23 cellular contexts compared by ENCODE assay signal in the genomic region with DNA sequence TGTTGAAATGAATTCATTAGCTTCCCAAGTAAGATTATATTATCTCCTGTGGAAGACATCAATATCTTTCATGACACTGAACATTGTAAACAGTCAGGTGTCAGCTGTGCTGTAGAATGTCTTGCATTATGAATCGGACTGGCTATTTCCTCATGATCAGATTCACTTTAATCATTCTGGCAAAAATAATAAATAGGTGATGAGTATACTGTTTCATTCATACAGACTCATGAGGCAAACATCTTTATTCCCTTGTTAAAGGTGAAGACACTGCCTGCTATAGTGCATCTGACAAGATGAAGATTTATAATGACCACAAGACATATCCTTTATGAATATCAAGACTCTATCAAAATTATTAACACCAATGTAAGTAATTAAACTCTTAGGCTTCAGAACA. TPM values are rescaled to one million over a fixed set of nuclear protein-coding genes. Genes with fewer than 3 reads are reported as not detected.
A peak's percentile ranks its signal among the peaks of the same experiment; 100 is the strongest.
DNase-seq lines count a peak whose midpoint lies in the region; ATAC-seq, FAIRE-seq and TF ChIP-seq lines count a peak whose summit lies in the region.
"Had no signal": no experiment of that assay in that cellular context is flagged by ENCODE, and none has a peak within 500 bp of the region (broad histone marks: within the 10 kb centered on the region; RNA-seq: fewer than 3 reads in every experiment).

No MANE protein-coding gene starts in this region.

- POLR2A ChIA-PET in activated CD4-positive, alpha-beta T cell treated with anti-CD3 and anti-CD28 coated beads for 36 hours (lab: Charles Lee) = no interaction called here
- POLR2A ChIA-PET in GM12878 (lab: Charles Lee) = interaction anchor here (0.6 kb wide), 1 partner anchor 120 kb away, joined by 3 read pairs; no protein-coding TSS in a partner anchor

- BruUV-seq in GM12878 (replicated peaks; lab: Mats Ljungman, UMichigan) = no TSS peak

- H4K20me1 ChIP-seq in GM12878 (ENCODE audit: control insufficient read depth, insufficient read depth) = no peaks in the 10 kb centered on the region
- H4K20me1 ChIP-seq: BLaER1 had no signal

- CTCF ChIA-PET in activated CD4-positive, alpha-beta T cell treated with anti-CD3 and anti-CD28 coated beads for 36 hours (lab: Charles Lee) = no interaction called here
- CTCF ChIA-PET in GM12878 (lab: Yijun Ruan, JAX) = no interaction called here

- H3K9me3 ChIP-seq in GM12878 (replicated peaks; ENCODE audit: control insufficient read depth, insufficient read depth, low read length) (no peaks in the 10 kb centered on the region), mucosa of descending colon (no peaks in the 10 kb centered on the region)
- H3K9me3 ChIP-seq: BLaER1, Peyer's patch, SJSA1 had no signal

- no peak overlapping the region for H2AFZ ChIP-seq in GM12878 (ENCODE audit: control insufficient read depth, low read depth, low read length)

- SMC1A ChIA-PET in GM12878 (lab: Charles Lee; ENCODE audit: uncharacterized antibody, unreplicated experiment) = no interaction called here

- H3K79me2 ChIP-seq in GM12878 (ENCODE audit: control insufficient read depth, insufficient read depth, low read length) = no peaks in the 10 kb centered on the region

- H3K36me3 Mint-ChIP-seq in activated CD4-positive, alpha-beta T cell treated with anti-CD3 and anti-CD28 coated beads for 36 hours (ENCODE audit: low read depth) = peaks cover 64% of the 10 kb centered on the region
- H3K36me3 Mint-ChIP-seq in stimulated activated naive CD8-positive, alpha-beta T cell treated with anti-CD3 and anti-CD28 coated beads, Interleukin-15, Interleukin-2, amounts not matched to agents 100 ng/mL and 50 ng/mL, for 24 hours (ENCODE audit: low read depth) = peaks cover 78% of the 10 kb centered on the region

- peak overlapping the region; percentile 21 for H3K27ac Mint-ChIP-seq in activated CD4-positive, alpha-beta T cell treated with anti-CD3 and anti-CD28 coated beads for 36 hours
- H3K27ac Mint-ChIP-seq in stimulated activated naive CD8-positive, alpha-beta T cell treated with anti-CD3 and anti-CD28 coated beads, Interleukin-15, Interleukin-2, amounts not matched to agents 100 ng/mL and 50 ng/mL, for 24 hours = peak overlapping the region; percentile 32
- H3K27ac Mint-ChIP-seq: CD8-positive, alpha-beta T cell; IgD-negative memory B cell had no signal

- peaks cover 1 to 49% of the 10 kb centered on the region in 2 experiments for H3K36me3 ChIP-seq in GM12878 (ENCODE audit: control insufficient read depth in 2 of 2, insufficient read depth in 2 of 2, low read length in 1 of 2)
- peaks cover 20% of the 10 kb centered on the region for H3K36me3 ChIP-seq in mucosa of descending colon (ENCODE audit: low read depth)

- no peak for TF ChIP-seq POLR2A in GM12878 (IDR thresholded peaks at IDR 0.05; ENCODE audit: low read depth, low read length)

- no peak overlapping the region for H3K4me3 Mint-ChIP-seq in activated CD4-positive, alpha-beta T cell treated with anti-CD3 and anti-CD28 coated beads for 36 hours
- H3K4me3 Mint-ChIP-seq in stimulated activated naive CD8-positive, alpha-beta T cell treated with anti-CD3 and anti-CD28 coated beads, Interleukin-15, Interleukin-2, amounts not matched to agents 100 ng/mL and 50 ng/mL, for 24 hours = no peak overlapping the region
- H3K4me3 Mint-ChIP-seq: CD8-positive, alpha-beta T cell; IgD-negative memory B cell had no signal

- in situ Hi-C loops in GM12878 (cut with MboI) = no loop called here

- H3K27me3 Mint-ChIP-seq in activated CD4-positive, alpha-beta T cell treated with anti-CD3 and anti-CD28 coated beads for 36 hours = no peaks in the 10 kb centered on the region
- H3K27me3 Mint-ChIP-seq in stimulated activated naive CD8-positive, alpha-beta T cell treated with anti-CD3 and anti-CD28 coated beads, Interleukin-15, Interleukin-2, amounts not matched to agents 100 ng/mL and 50 ng/mL, for 24 hours = no peaks in the 10 kb centered on the region
- H3K27me3 Mint-ChIP-seq: IgD-negative memory B cell had no signal

- no peak overlapping the region for H3K4me3 ChIP-seq in GM12878
- H3K4me3 ChIP-seq in mucosa of descending colon = no peak overlapping the region
- H3K4me3 ChIP-seq: BLaER1, Peyer's patch, SJSA1 had no signal

- H3K9me3 Mint-ChIP-seq in activated CD4-positive, alpha-beta T cell treated with anti-CD3 and anti-CD28 coated beads for 36 hours (ENCODE audit: low read depth) = no peaks in the 10 kb centered on the region
- H3K9me3 Mint-ChIP-seq in stimulated activated naive CD8-positive, alpha-beta T cell treated with anti-CD3 and anti-CD28 coated beads, Interleukin-15, Interleukin-2, amounts not matched to agents 100 ng/mL and 50 ng/mL, for 24 hours = no peaks in the 10 kb centered on the region
- H3K9me3 Mint-ChIP-seq: CD8-positive, alpha-beta T cell; IgD-negative memory B cell had no signal

- no peak for ATAC-seq in activated CD4-positive, alpha-beta T cell treated with anti-CD3 and anti-CD28 coated beads for 36 hours
- no peak for ATAC-seq in stimulated activated naive CD8-positive, alpha-beta T cell treated with anti-CD3 and anti-CD28 coated beads, Interleukin-15, Interleukin-2, amounts not matched to agents 100 U/mL and 50 U/mL, for 24 hours
- no peak for ATAC-seq in GM12878
- no peak for ATAC-seq in GM21447 (IDR thresholded peaks at IDR 0.05; ENCODE audit: unreplicated experiment)
- no peak for ATAC-seq in mucosa of descending colon
- ATAC-seq: CD8-positive, alpha-beta T cell; HCT116 had no signal

- no peak for DNase-seq in activated CD4-positive, alpha-beta T cell treated with anti-CD3 and anti-CD28 coated beads for 36 hours
- no peak for DNase-seq in activated CD4-positive, alpha-beta T cell treated with anti-CD3 and anti-CD28 coated beads for 1 hour
- no peak for DNase-seq in stimulated activated naive CD8-positive, alpha-beta T cell treated with anti-CD3 and anti-CD28 coated beads, Interleukin-15, Interleukin-2, amounts not matched to agents 100 U/mL and 50 U/mL, for 24 hours
- DNase-seq in GM12878 (ENCODE audit: low read depth, low spot score) (no peak), SHP77 treated with DMSO at 0.1 percent for 48 hours (lab: John Stamatoyannopoulos, UW) (no peak), mucosa of descending colon (no peak)
- DNase-seq: ACHN; CD8-positive, alpha-beta T cell; NCI-H1105; NCI-H2029 treated with DMSO at 0.1 percent for 48 hours; NCI-H345; NCI-H524; NCI-H82; Peyer's patch had no signal

- WGBS in GM12878 (ENCODE audit: insufficient coverage, insufficient replicate concordance, low lambda C conversion rate, missing lambda C conversion rate) = 100% methylated on average over 1 of the region's 1 CpG

- H3K27me3 ChIP-seq in GM12878 (replicated peaks in 1 of 2; ENCODE audit: control insufficient read depth in 2 of 2, insufficient read depth in 2 of 2, low read length in 1 of 2) = no peaks in the 10 kb centered on the region
- H3K27me3 ChIP-seq: BLaER1, Peyer's patch, SJSA1 had no signal

- H3K4me1 Mint-ChIP-seq in activated CD4-positive, alpha-beta T cell treated with anti-CD3 and anti-CD28 coated beads for 36 hours = peaks cover 19% of the 10 kb centered on the region
- peaks cover 27% of the 10 kb centered on the region for H3K4me1 Mint-ChIP-seq in stimulated activated naive CD8-positive, alpha-beta T cell treated with anti-CD3 and anti-CD28 coated beads, Interleukin-15, Interleukin-2, amounts not matched to agents 100 ng/mL and 50 ng/mL, for 24 hours (ENCODE audit: low read depth)

- no peak overlapping the region for H3K9ac ChIP-seq in GM12878 (ENCODE audit: control insufficient read depth, insufficient read depth, low read length)
- H3K9ac ChIP-seq: BLaER1 had no signal

- intact Hi-C loops in activated CD4-positive, alpha-beta T cell treated with anti-CD3 and anti-CD28 coated beads for 36 hours (cut with DNase I, micrococcal nuclease) = no loop called here
- intact Hi-C loops in GM12878 (cut with micrococcal nuclease; ENCODE audit: unreplicated experiment) (no loop called here), mucosa of descending colon (cut with DNase I, micrococcal nuclease) (loop anchor here in 1 of 2 donors (10.0 kb wide), 1 partner anchor 48 kb away; the partner anchor contains the start of gene ARL6IP1)

- no peaks in the 10 kb centered on the region for H3K4me1 ChIP-seq in GM12878 (ENCODE audit: control insufficient read depth, insufficient read depth, low read length)
- H3K4me1 ChIP-seq in mucosa of descending colon (ENCODE audit: low read depth) = no peaks in the 10 kb centered on the region
- H3K4me1 ChIP-seq: BLaER1, Peyer's patch, SJSA1 had no signal

- no peak overlapping the region for H3K27ac ChIP-seq in GM12878 (ENCODE audit: control insufficient read depth, insufficient read depth)
- H3K27ac ChIP-seq: 22Rv1, BLaER1, Peyer's patch, SJSA1 had no signal

- RAD21 ChIA-PET in GM12878 (lab: Charles Lee; ENCODE audit: unreplicated experiment) = no interaction called here

- TF ChIP-seq RAD21 in GM12878 (IDR thresholded peaks at IDR 0.05; ENCODE audit: insufficient read depth, low read depth, low read length) = no peak

- peak; percentile 75 for FAIRE-seq in GM12878 (lab: Jason Lieb, UNC)
- FAIRE-seq: GM12892, H1 had no signal

- no peak for TF ChIP-seq CTCF in GM12878 (IDR thresholded peaks at IDR 0.05 in 2 of 3, conservative IDR thresholded peaks at IDR 0.05 in 1 of 3; ENCODE audit: control insufficient read depth in 2 of 3, extremely low read depth in 1 of 3, insufficient read depth in 1 of 3, low read depth in 3 of 3, low read length in 3 of 3)
- TF ChIP-seq CTCF in mucosa of descending colon (IDR thresholded peaks at IDR 0.05) = no peak

- no peak for TF ChIP-seq EP300 in GM12878 (IDR thresholded peaks at IDR 0.05; ENCODE audit: borderline replicate concordance in 1 of 2, control insufficient read depth in 1 of 2, low read depth in 2 of 2, low read length in 2 of 2)

- H3K4me2 ChIP-seq in GM12878 (ENCODE audit: control insufficient read depth, insufficient read depth) = no peak overlapping the region
- H3K4me2 ChIP-seq: BLaER1 had no signal

RNA-seq across cellular contexts. Expression of gene ARL6IP1, which starts 51.3 kb away (rescaled TPM):
- total RNA-seq in activated CD4-positive, alpha-beta T cell treated with anti-CD3 and anti-CD28 coated beads for 36 hours = 100 to 1,000 TPM in 1 of 2 experiments, 10 to 100 TPM in 1; 92.0 to 102 TPM
- 152 and 163 TPM in 2 replicates for total RNA-seq in GM12878 (2013; cell fraction: nucleolus; rRNA removed)
- total RNA-seq in GM12878 (2014; rRNA removed) (174 and 216 TPM in 2 replicates), GM12878 (2014; rRNA removed; fragmentation: Illumina TruSeq; extraction: Trizol) (127 and 130 TPM in 2 replicates), GM12878 (2021) (99.3 and 107 TPM in 2 replicates), mucosa of descending colon (100 to 1,000 TPM in 2 of 3 donors, 10 to 100 TPM in 1; 88.6 to 168 (median 127) TPM)
- 61.9 TPM for polyA plus RNA-seq in GM12878 (2011; ENCODE audit: low read depth)
- polyA plus RNA-seq in GM12878 (2011; rRNA removed) (269 and 375 TPM in 2 replicates), GM12878 (2014; fragmentation: Illumina TruSeq; extraction: Trizol) (154 and 197 TPM in 2 replicates), GM12878 (2014; fragmentation: Nextera tagmentation; extraction: Ambion mirVana) (100 to 1,000 TPM; 219 to 334 TPM), GM12878 (2014; rRNA removed) (106 and 110 TPM in 2 replicates), GM12878 (2016; fragmentation: Nextera tagmentation; extraction: Ambion mirVana) (100 to 1,000 TPM; 263 to 264 TPM)
- 117 and 194 TPM in 2 replicates for polyA plus RNA-seq in GM12878 (2011; cell fraction: cytosol; rRNA removed)
- 61.4 and 63.5 TPM in 2 replicates for polyA plus RNA-seq in GM12878 (2011; cell fraction: nucleus; rRNA removed)
- polyA plus RNA-seq in GM12878 (2012) = 88.8 and 115 TPM in 2 replicates
- polyA minus RNA-seq in GM12878 (2011; rRNA and poly(A)+ RNA removed) = 200 and 263 TPM in 2 replicates
- 86.3 and 90.9 TPM in 2 replicates for polyA minus RNA-seq in GM12878 (2011; cell fraction: cytosol; rRNA and poly(A)+ RNA removed)
- polyA minus RNA-seq in GM12878 (2011; cell fraction: nucleus; rRNA and poly(A)+ RNA removed) = 32.9 and 43.9 TPM in 2 replicates
